In the genomic region with DNA sequence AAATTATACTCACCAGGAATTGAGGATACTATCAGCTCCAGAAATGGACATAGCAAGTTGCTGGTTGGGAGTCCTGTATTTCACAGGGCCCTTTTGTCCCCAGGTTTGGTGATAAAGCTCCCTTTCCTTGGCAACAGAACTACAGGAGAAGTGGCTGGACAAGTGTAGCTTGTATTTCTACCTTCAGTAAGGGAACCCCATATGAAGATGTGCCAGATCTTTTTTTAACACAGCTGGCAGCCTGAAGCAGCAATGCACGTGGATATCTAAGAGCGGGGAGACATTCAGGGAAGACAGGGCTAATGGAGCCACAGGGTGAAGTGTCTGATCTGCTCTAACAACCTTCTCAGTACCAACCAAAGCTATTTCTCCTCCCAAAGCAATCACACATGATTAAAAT, we compare ENCODE assay signal across 20 cellular contexts.
"Had no signal": no experiment of that assay in that cellular context is flagged by ENCODE, and none has a peak within 500 bp of the region (broad histone marks: within the 10 kb centered on the region; RNA-seq: fewer than 3 reads in every experiment).

No MANE protein-coding gene starts in this region.

- H3K4me3 Mint-ChIP-seq: memory B cell, nephron had no signal

- H3K36me3 ChIP-seq: esophagus squamous epithelium, gastroesophageal sphincter, lower lobe of right lung, sigmoid colon, stomach, thoracic aorta, transverse colon had no signal

- H3K27me3 Mint-ChIP-seq: memory B cell had no signal

- H3K4me3 ChIP-seq: esophagus squamous epithelium, gastroesophageal sphincter, lower lobe of right lung, sigmoid colon, skin epidermis, stomach, thoracic aorta, transverse colon had no signal

- H3K27ac ChIP-seq: epithelial cell of prostate, esophagus squamous epithelium, gastroesophageal sphincter, lower lobe of right lung, sigmoid colon, skin epidermis, stomach, thoracic aorta, transverse colon had no signal

- DNase-seq: effector memory CD4-positive, alpha-beta T cell; esophagus squamous epithelium; foreskin fibroblast; glutamatergic neuron; islet precursor cell; lower lobe of right lung; midbrain; sigmoid colon; stimulated activated CD4-positive, alpha-beta T cell treated with anti-CD3 and anti-CD28 coated beads, Interleukin-2, amount 100 ng/mL, for 24 hours; stimulated activated naive CD4-positive, alpha-beta T cell; stomach; substantia nigra; transverse colon had no signal

- H3K4me1 Mint-ChIP-seq: memory B cell had no signal

- H3K27me3 ChIP-seq: esophagus squamous epithelium, gastroesophageal sphincter, sigmoid colon, stomach, transverse colon had no signal

- H3K36me3 Mint-ChIP-seq: memory B cell had no signal

- H3K9me3 Mint-ChIP-seq: nephron had no signal

- H3K4me1 ChIP-seq: stomach, transverse colon had no signal

- H3K9me3 ChIP-seq: esophagus squamous epithelium, gastroesophageal sphincter, lower lobe of right lung, sigmoid colon, stomach, thoracic aorta, transverse colon had no signal

- H3K27ac Mint-ChIP-seq: memory B cell had no signal

- ATAC-seq: gastroesophageal sphincter, left lobe of liver, lower lobe of right lung had no signal
